In genomic region chr14:70894868-70895267, GRCh38 we compare ENCODE assay signal across 18 cellular contexts. TPM values are rescaled to one million over a fixed set of nuclear protein-coding genes. Genes with fewer than 3 reads are reported as not detected.
DNase-seq lines count a peak whose midpoint lies in the region; ATAC-seq, FAIRE-seq and TF ChIP-seq lines count a peak whose summit lies in the region.
"Had no signal": no experiment of that assay in that cellular context is flagged by ENCODE, and none has a peak within 500 bp of the region (broad histone marks: within the 10 kb centered on the region; RNA-seq: fewer than 3 reads in every experiment).

No MANE protein-coding gene starts in this region.

- no peak overlapping the region for H3K14ac ChIP-seq in mesenchymal stem cell (ENCODE audit: low read length in 2 of 2)

- H2BK12ac ChIP-seq in mesenchymal stem cell (ENCODE audit: low read length in 2 of 2) = no peak overlapping the region

- no peak overlapping the region for H2BK120ac ChIP-seq in mesenchymal stem cell (ENCODE audit: low read depth, low read length)

- no peak overlapping the region for H3K4me3 ChIP-seq in CD8-positive, alpha-beta memory T cell (ENCODE audit: low read length)
- no peak overlapping the region for H3K4me3 ChIP-seq in mesenchymal stem cell (ENCODE audit: insufficient read depth in 1 of 2, low read depth in 1 of 2, low read length in 2 of 2)
- H3K4me3 ChIP-seq: heart left ventricle, SJCRH30 had no signal

- no peaks in the 10 kb centered on the region for H3K79me1 ChIP-seq in mesenchymal stem cell (replicated peaks; ENCODE audit: low read length, poor library complexity, severe bottlenecking)

- H2BK5ac ChIP-seq in mesenchymal stem cell (ENCODE audit: low read depth, low read length, poor library complexity, severe bottlenecking) = no peak overlapping the region

- intact Hi-C loops in activated CD8-positive, alpha-beta T cell treated with anti-CD3 and anti-CD28 coated beads for 36 hours (cut with micrococcal nuclease) = no loop called here

- no peak overlapping the region for H4K91ac ChIP-seq in mesenchymal stem cell (ENCODE audit: low read length)

- no peak overlapping the region for H2BK15ac ChIP-seq in mesenchymal stem cell (ENCODE audit: low read depth, poor library complexity, severe bottlenecking)

- H3K23ac ChIP-seq in mesenchymal stem cell (ENCODE audit: low read length in 2 of 2) = no peak overlapping the region

- peaks cover 27 to 63% (median 59%) of the 10 kb centered on the region in 3 donors for H3K4me1 Mint-ChIP-seq in CD8-positive, alpha-beta memory T cell
- peaks cover 39% of the 10 kb centered on the region for H3K4me1 Mint-ChIP-seq in activated CD8-positive, alpha-beta T cell treated with anti-CD3 and anti-CD28 coated beads for 36 hours (ENCODE audit: low read depth)
- H3K4me1 Mint-ChIP-seq in naive thymus-derived CD8-positive, alpha-beta T cell = peaks cover 27 to 50% (median 30%) of the 10 kb centered on the region in 4 donors

- peaks cover 30% of the 10 kb centered on the region for H3K4me1 ChIP-seq in CD8-positive, alpha-beta memory T cell (ENCODE audit: insufficient read depth, low read length)
- H3K4me1 ChIP-seq in mesenchymal stem cell (ENCODE audit: control insufficient read depth, insufficient read depth, low read depth, low read length) = peaks cover 4% of the 10 kb centered on the region

- no peak overlapping the region for H3K4ac ChIP-seq in mesenchymal stem cell (ENCODE audit: low read depth in 1 of 2, low read length in 2 of 2)

- H3K18ac ChIP-seq in mesenchymal stem cell (ENCODE audit: low read depth in 1 of 2, low read length in 2 of 2) = no peak overlapping the region

- no peaks in the 10 kb centered on the region for H3K36me3 ChIP-seq in CD8-positive, alpha-beta memory T cell (ENCODE audit: insufficient read depth, low read length)
- no peaks in the 10 kb centered on the region for H3K36me3 ChIP-seq in mesenchymal stem cell (ENCODE audit: control insufficient read depth in 1 of 2, insufficient read depth in 2 of 2, low read depth in 1 of 2, low read length in 2 of 2)
- H3K36me3 ChIP-seq: heart left ventricle, SJCRH30 had no signal

- ATAC-seq in activated CD8-positive, alpha-beta T cell treated with anti-CD3 and anti-CD28 coated beads for 36 hours = peak; percentile 74
- ATAC-seq in naive thymus-derived CD8-positive, alpha-beta T cell = no peak
- ATAC-seq in HG03025 (IDR thresholded peaks at IDR 0.05; ENCODE audit: low FRiP score, unreplicated experiment) (no peak), GM21526 (IDR thresholded peaks at IDR 0.05; ENCODE audit: low FRiP score, unreplicated experiment) (no peak)
- ATAC-seq: heart left ventricle had no signal

- peaks cover 3 to 4% of the 10 kb centered on the region in 2 donors for H3K27me3 Mint-ChIP-seq in CD8-positive, alpha-beta memory T cell
- peaks cover 1% of the 10 kb centered on the region for H3K27me3 Mint-ChIP-seq in activated CD8-positive, alpha-beta T cell treated with anti-CD3 and anti-CD28 coated beads for 36 hours
- H3K27me3 Mint-ChIP-seq in naive thymus-derived CD8-positive, alpha-beta T cell = peaks cover 0 to 12% (median 2%) of the 10 kb centered on the region in 5 donors
- H3K27me3 Mint-ChIP-seq: stimulated activated naive CD8-positive, alpha-beta T cell treated with anti-CD3 and anti-CD28 coated beads, Interleukin-15, Interleukin-2, amounts not matched to agents 100 ng/mL and 50 ng/mL, for 24 hours had no signal

- H3K9me3 Mint-ChIP-seq in CD8-positive, alpha-beta memory T cell = peaks cover 0 to 4% (median 0%) of the 10 kb centered on the region in 5 donors
- H3K9me3 Mint-ChIP-seq in activated CD8-positive, alpha-beta T cell treated with anti-CD3 and anti-CD28 coated beads for 36 hours = peaks cover 3% of the 10 kb centered on the region
- H3K9me3 Mint-ChIP-seq in naive thymus-derived CD8-positive, alpha-beta T cell = no peaks in the 10 kb centered on the region
- H3K9me3 Mint-ChIP-seq: stimulated activated naive CD8-positive, alpha-beta T cell treated with anti-CD3 and anti-CD28 coated beads, Interleukin-15, Interleukin-2, amounts not matched to agents 100 ng/mL and 50 ng/mL, for 24 hours had no signal

- H3K36me3 Mint-ChIP-seq in CD8-positive, alpha-beta memory T cell = peaks cover 0 to 3% (median 3%) of the 10 kb centered on the region in 3 donors
- no peaks in the 10 kb centered on the region for H3K36me3 Mint-ChIP-seq in activated CD8-positive, alpha-beta T cell treated with anti-CD3 and anti-CD28 coated beads for 36 hours (ENCODE audit: low read depth)
- no peaks in the 10 kb centered on the region for H3K36me3 Mint-ChIP-seq in naive thymus-derived CD8-positive, alpha-beta T cell

- H2AK5ac ChIP-seq in mesenchymal stem cell (ENCODE audit: low read length, severe bottlenecking) = no peak overlapping the region

- no peak overlapping the region for H4K8ac ChIP-seq in mesenchymal stem cell (ENCODE audit: low read length)

- no peak overlapping the region for H3K9ac ChIP-seq in mesenchymal stem cell (ENCODE audit: low read length)

- TF ChIP-seq CTCF in activated CD8-positive, alpha-beta T cell treated with anti-CD3 and anti-CD28 coated beads for 36 hours (IDR thresholded peaks at IDR 0.05) = no peak

- 25% methylated on average over 1 of the region's 2 CpGs for WGBS in mesenchymal stem cell

- H3K4me3 Mint-ChIP-seq in CD8-positive, alpha-beta memory T cell = peak overlapping the region in 2 of 7 donors; percentile 22 to 57
- no peak overlapping the region for H3K4me3 Mint-ChIP-seq in activated CD8-positive, alpha-beta T cell treated with anti-CD3 and anti-CD28 coated beads for 36 hours
- peak overlapping the region in 1 of 10 donors; percentile 31 for H3K4me3 Mint-ChIP-seq in naive thymus-derived CD8-positive, alpha-beta T cell
- H3K4me3 Mint-ChIP-seq: stimulated activated naive CD8-positive, alpha-beta T cell treated with anti-CD3 and anti-CD28 coated beads, Interleukin-15, Interleukin-2, amounts not matched to agents 100 ng/mL and 50 ng/mL, for 24 hours had no signal

- H3K27ac Mint-ChIP-seq in CD8-positive, alpha-beta memory T cell = peak overlapping the region in 5 of 8 donors; percentile 14 to 68 (median 27)
- H3K27ac Mint-ChIP-seq in activated CD8-positive, alpha-beta T cell treated with anti-CD3 and anti-CD28 coated beads for 36 hours = peak overlapping the region; percentile 34
- peak overlapping the region in 4 of 10 donors; percentile 0 to 85 (median 74) for H3K27ac Mint-ChIP-seq in naive thymus-derived CD8-positive, alpha-beta T cell

- no peak for DNase-seq in CD8-positive, alpha-beta memory T cell
- no peak for DNase-seq in GM12892 (ENCODE audit: insufficient read length)
- peak; percentile 37 for DNase-seq in activated CD8-positive, alpha-beta T cell treated with anti-CD3 and anti-CD28 coated beads for 36 hours
- DNase-seq in mesenchymal stem cell = peak; percentile 62
- DNase-seq in putamen (ENCODE audit: low spot score) = no peak
- DNase-seq in naive thymus-derived CD8-positive, alpha-beta T cell = no peak
- DNase-seq: AML-193, cortex of kidney, heart left ventricle, kidney, NCI-H1105, NCI-H226, SJCRH30 had no signal

- H3K27ac ChIP-seq in CD8-positive, alpha-beta memory T cell (ENCODE audit: low read depth, low read length) = no peak overlapping the region
- no peak overlapping the region for H3K27ac ChIP-seq in mesenchymal stem cell (ENCODE audit: low read length, poor library complexity, severe bottlenecking)
- H3K27ac ChIP-seq: heart left ventricle, SJCRH30 had no signal

- no peak overlapping the region for H3K4me2 ChIP-seq in mesenchymal stem cell (ENCODE audit: low read length, poor library complexity, severe bottlenecking)

- POLR2A ChIA-PET in CD8-positive, alpha-beta memory T cell (lab: Charles Lee) = no interaction called here
- POLR2A ChIA-PET in activated CD8-positive, alpha-beta T cell treated with anti-CD3 and anti-CD28 coated beads for 36 hours (lab: Charles Lee) = interaction anchor here (0.6 to 1.4 kb wide), 2 partner anchors 10 to 22 kb away, joined by 3 to 5 read pairs; no protein-coding TSS in a partner anchor
- POLR2A ChIA-PET in naive thymus-derived CD8-positive, alpha-beta T cell (lab: Charles Lee) = interaction anchor here (1.3 to 2.1 kb wide), 2 partner anchors 10 to 12 kb away, joined by 4 to 9 read pairs; partner anchors contain the start of gene PCNX1

- peak; percentile 51 for FAIRE-seq in GM12892 (lab: Jason Lieb, UNC)
- FAIRE-seq: H54, kidney, TTC549 had no signal

- no peak overlapping the region for H2AFZ ChIP-seq in mesenchymal stem cell (ENCODE audit: low read depth, low read length)

- no peaks in the 10 kb centered on the region for H3K9me3 ChIP-seq in CD8-positive, alpha-beta memory T cell (ENCODE audit: low read length)
- H3K9me3 ChIP-seq in mesenchymal stem cell (ENCODE audit: control insufficient read depth, low read length) = no peaks in the 10 kb centered on the region
- H3K9me3 ChIP-seq: heart left ventricle, SJCRH30 had no signal

- CTCF ChIA-PET in CD8-positive, alpha-beta memory T cell (lab: Charles Lee) = interaction anchor here (4.7 kb wide), 1 partner anchor 12 kb away, joined by 28 read pairs; the partner anchor contains the start of gene PCNX1
- CTCF ChIA-PET in activated CD8-positive, alpha-beta T cell treated with anti-CD3 and anti-CD28 coated beads for 36 hours (lab: Charles Lee) = interaction anchor here (1.0 to 5.4 kb wide), 2 partner anchors 9 to 11 kb away, joined by 5 to 37 read pairs; partner anchors contain the start of gene PCNX1

- no peaks in the 10 kb centered on the region for H3K27me3 ChIP-seq in CD8-positive, alpha-beta memory T cell (ENCODE audit: insufficient read depth, low read length, poor library complexity, severe bottlenecking)
- no peaks in the 10 kb centered on the region for H3K27me3 ChIP-seq in mesenchymal stem cell (ENCODE audit: control insufficient read depth in 1 of 2, insufficient read depth in 1 of 2, low read length in 2 of 2)
- H3K27me3 ChIP-seq: heart left ventricle, SJCRH30 had no signal

- TF ChIP-seq POLR2A in GM12892 (IDR thresholded peaks at IDR 0.05; ENCODE audit: low read depth, low read length) = no peak

RNA-seq across cellular contexts. Expression of gene PCNX1, which starts 12.4 kb away (rescaled TPM):
- 10 to 100 TPM; 37.4 to 46.2 TPM for total RNA-seq in CD8-positive, alpha-beta memory T cell
- 13.4 TPM for polyA plus RNA-seq in CD8-positive, alpha-beta memory T cell
- 14.3 TPM for polyA plus RNA-seq in GM12892 (2012; ENCODE audit: missing spikeins)
- total RNA-seq in activated CD8-positive, alpha-beta T cell treated with anti-CD3 and anti-CD28 coated beads for 36 hours = 10 to 100 TPM; 32.7 to 42.6 TPM
- 23.8 TPM for polyA plus RNA-seq in mesenchymal stem cell (2013, experiment 1 of 2)
- 22.4 TPM for polyA plus RNA-seq in mesenchymal stem cell (2013, experiment 2 of 2)
- 10 to 100 TPM; 73.7 to 78.6 TPM for total RNA-seq in naive thymus-derived CD8-positive, alpha-beta T cell
- 1 to 10 TPM; 5.5 to 8.3 (median 7.9) TPM for polyA plus RNA-seq in naive thymus-derived CD8-positive, alpha-beta T cell

Comparison
In these comparisons a context has a peak if more than half of its experiments do, and no peak if none do; other contexts are left out.
1. DNase-seq: peak in activated CD8-positive, alpha-beta T cell treated with anti-CD3 and anti-CD28 coated beads for 36 hours (single experiment) and mesenchymal stem cell (single experiment); none in CD8-positive, alpha-beta memory T cell (0 of 5), GM12892 (single experiment), putamen (single experiment) and naive thymus-derived CD8-positive, alpha-beta T cell (0 of 10).